8 cellular contexts compared by ENCODE assay signal in the genomic region with DNA sequence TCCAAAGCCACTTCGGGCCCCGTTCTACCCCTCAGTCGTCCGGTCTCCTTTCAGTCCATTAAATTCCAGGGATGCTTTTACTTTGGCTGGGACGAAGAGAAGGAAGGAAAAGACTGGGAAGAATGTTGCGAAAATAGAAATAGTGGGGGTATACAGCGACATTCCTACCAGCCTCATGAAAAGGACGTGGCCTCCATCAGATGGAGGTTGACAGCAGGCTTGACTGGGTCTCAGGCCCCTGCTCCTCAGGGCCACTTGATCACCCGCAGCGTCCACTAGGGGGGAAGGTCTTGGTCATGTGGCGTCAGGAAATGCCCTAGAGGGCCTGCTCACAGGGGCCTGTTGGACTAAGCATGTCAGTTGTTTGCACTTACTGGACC. TPM values are rescaled to one million over a fixed set of nuclear protein-coding genes. Genes with fewer than 3 reads are reported as not detected.
DNase-seq lines count a peak whose midpoint lies in the region; ATAC-seq and TF ChIP-seq lines count a peak whose summit lies in the region.

No MANE protein-coding gene starts in this region.

- peak overlapping the region; percentile 88 for H4K8ac ChIP-seq in mesenchymal stem cell (ENCODE audit: low read length)

- H3K23ac ChIP-seq in mesenchymal stem cell (ENCODE audit: low read length in 2 of 2), result peak overlapping the region in 1 of 2 experiments; percentile 83

- peak overlapping the region in 1 of 2 experiments; percentile 87 for H3K14ac ChIP-seq in mesenchymal stem cell (ENCODE audit: low read length in 2 of 2)

- peak overlapping the region; percentile 79 for H2AK5ac ChIP-seq in mesenchymal stem cell (ENCODE audit: low read length, severe bottlenecking)

- peak overlapping the region; percentile 99 for H2BK15ac ChIP-seq in mesenchymal stem cell (ENCODE audit: low read depth, poor library complexity, severe bottlenecking)

- peak; percentile 68 for DNase-seq in GM03348 (ENCODE audit: low spot score)
- DNase-seq in MV-4-11 (lab: John Stamatoyannopoulos, UW), result peak; percentile 53
- DNase-seq in UCSD-AML1 (lab: John Stamatoyannopoulos, UW; ENCODE audit: unreplicated experiment), result peak; percentile 27
- peak; percentile 59 for DNase-seq in epithelial cell of esophagus (ENCODE audit: low read depth)
- DNase-seq in mesenchymal stem cell, result peak; percentile 89
- peak; percentile 11 for DNase-seq in thoracic aorta (ENCODE audit: low spot score)

- H3K36me3 ChIP-seq in mesenchymal stem cell (ENCODE audit: control insufficient read depth in 1 of 2, insufficient read depth in 2 of 2, low read depth in 1 of 2, low read length in 2 of 2), result no peaks in the 10 kb centered on the region
- H3K36me3 ChIP-seq in thoracic aorta, result no peaks in the 10 kb centered on the region

- peak overlapping the region; percentile 68 for H3K4me3 ChIP-seq in epithelial cell of esophagus (ENCODE audit: low read length)
- peak overlapping the region; percentile 71 to 86 for H3K4me3 ChIP-seq in mesenchymal stem cell (ENCODE audit: insufficient read depth in 1 of 2, low read depth in 1 of 2, low read length in 2 of 2)
- peak overlapping the region; percentile 85 for H3K4me3 ChIP-seq in thoracic aorta

- peak overlapping the region; percentile 99 for H3K9ac ChIP-seq in mesenchymal stem cell (ENCODE audit: low read length)

- H2BK120ac ChIP-seq in mesenchymal stem cell (ENCODE audit: low read depth, low read length), result no peak overlapping the region

- H2BK5ac ChIP-seq in mesenchymal stem cell (ENCODE audit: low read depth, low read length, poor library complexity, severe bottlenecking), result peak overlapping the region; percentile 91

- H2BK12ac ChIP-seq in mesenchymal stem cell (ENCODE audit: low read length in 2 of 2), result peak overlapping the region; percentile 15 to 27

- H3K27ac ChIP-seq in 22Rv1 (peak overlapping the region; percentile 90), mesenchymal stem cell (ENCODE audit: low read length, poor library complexity, severe bottlenecking) (peak overlapping the region; percentile 98), thoracic aorta (peak overlapping the region; percentile 96 to 97)

- H3K4me1 ChIP-seq in mesenchymal stem cell (ENCODE audit: control insufficient read depth, insufficient read depth, low read depth, low read length), result peaks cover 6% of the 10 kb centered on the region
- peaks cover 16 to 25% of the 10 kb centered on the region in 2 donors for H3K4me1 ChIP-seq in thoracic aorta (ENCODE audit: control insufficient read depth in 1 of 2, low read depth in 2 of 2)

- H3K18ac ChIP-seq in mesenchymal stem cell (ENCODE audit: low read depth in 1 of 2, low read length in 2 of 2), result peak overlapping the region; percentile 95 to 98

- H4K91ac ChIP-seq in mesenchymal stem cell (ENCODE audit: low read length), result peak overlapping the region; percentile 90

- H3K27me3 ChIP-seq in mesenchymal stem cell (ENCODE audit: control insufficient read depth in 1 of 2, insufficient read depth in 1 of 2, low read length in 2 of 2), result no peaks in the 10 kb centered on the region
- H3K27me3 ChIP-seq in thoracic aorta (replicated peaks; ENCODE audit: insufficient read depth), result no peaks in the 10 kb centered on the region

- peak; percentile 32 for ATAC-seq in HG02610 (IDR thresholded peaks at IDR 0.05; ENCODE audit: unreplicated experiment)
- peak; percentile 29 for ATAC-seq in thoracic aorta (ENCODE audit: insufficient number of reproducible peaks, low FRiP score, low read depth)

- WGBS in mesenchymal stem cell, result 0% methylated on average over 7 of the region's 11 CpGs

- peak overlapping the region; percentile 77 for H3K4me2 ChIP-seq in mesenchymal stem cell (ENCODE audit: low read length, poor library complexity, severe bottlenecking)

- TF ChIP-seq CTCF in 22Rv1 (IDR thresholded peaks at IDR 0.05) (peak; percentile 61), epithelial cell of esophagus (IDR thresholded peaks at IDR 0.05; ENCODE audit: insufficient read depth, low read depth, low read length, missing control alignments) (peak; percentile 51), thoracic aorta (IDR thresholded peaks at IDR 0.05) (peak; percentile 43)

- H3K9me3 ChIP-seq in mesenchymal stem cell (ENCODE audit: control insufficient read depth, low read length) (no peaks in the 10 kb centered on the region), thoracic aorta (no peaks in the 10 kb centered on the region)

- H2AFZ ChIP-seq in mesenchymal stem cell (ENCODE audit: low read depth, low read length), result peak overlapping the region; percentile 76

- no peaks in the 10 kb centered on the region for H3K79me1 ChIP-seq in mesenchymal stem cell (replicated peaks; ENCODE audit: low read length, poor library complexity, severe bottlenecking)

- peak overlapping the region; percentile 57 to 95 for H3K4ac ChIP-seq in mesenchymal stem cell (ENCODE audit: low read depth in 1 of 2, low read length in 2 of 2)

RNA-seq across cellular contexts. Expression of gene ANKRD50, which starts 0.7 kb away (rescaled TPM):
- 15.1 TPM for polyA plus RNA-seq in mesenchymal stem cell (2013, experiment 1 of 2)
- polyA plus RNA-seq in mesenchymal stem cell (2013, experiment 2 of 2), result 14.8 TPM
- 10 to 100 TPM; 21.1 to 23.9 TPM for total RNA-seq in thoracic aorta

Comparison
In these comparisons a context has a peak if more than half of its experiments do, and no peak if none do; other contexts are left out.
1. Peak in every context shown above with its lines: DNase-seq, ATAC-seq, H3K4me3 ChIP-seq and H3K27ac ChIP-seq.
2. DNase-seq: peak in every context shown above with its lines; median percentile 89 in mesenchymal stem cell; 68 in GM03348; 59 in epithelial cell of esophagus; 53 in MV-4-11; 27 in UCSD-AML1; 11 in thoracic aorta.